ENCODE assay signal across 21 cellular contexts in genomic region chr7:26001662-26002244, GRCh38.
DNase-seq lines count a peak whose midpoint lies in the region; ATAC-seq and TF ChIP-seq lines count a peak whose summit lies in the region.
"Had no signal": no experiment of that assay in that cellular context is flagged by ENCODE, and none has a peak within 500 bp of the region (broad histone marks: within the 10 kb centered on the region; RNA-seq: fewer than 3 reads in every experiment).

No MANE protein-coding gene starts in this region.

- H3K27ac Mint-ChIP-seq in H9 (no peak overlapping the region), type B pancreatic cell (peak overlapping the region; percentile 9)
- H3K27ac Mint-ChIP-seq: GM23338, T-cell had no signal

- H3K4ac ChIP-seq in H9 (ENCODE audit: low read depth, low read length): no peak overlapping the region

- DNase-seq in H9 (no peak), body of pancreas (peak; percentile 50 to 80 (median 70)), mucosa of descending colon (no peak), type B pancreatic cell (ENCODE audit: extremely low spot score, unreplicated experiment) (no peak), Kasumi-1 (lab: John Stamatoyannopoulos, UW) (no peak)
- DNase-seq: BE2C, DMS79, MM.1S, NCI-H1105, NCI-H146, NCI-H2081, NCI-H2171 treated with DMSO at 0.1 percent for 48 hours, NCI-H446, NCI-H526, Peyer's patch, T-cell had no signal

- H3K27me3 ChIP-seq in H9 (ENCODE audit: insufficient read depth, low read length) (no peaks in the 10 kb centered on the region), body of pancreas (no peaks in the 10 kb centered on the region)
- H3K27me3 ChIP-seq: BE2C, Peyer's patch had no signal

- H3K4me1 Mint-ChIP-seq in H9 (peaks cover 0 to 2% of the 10 kb centered on the region in 2 experiments; a peak in 2 of 4 replicates), type B pancreatic cell (ENCODE audit: unreplicated experiment) (peaks cover 8% of the 10 kb centered on the region)
- H3K4me1 Mint-ChIP-seq: GM23338, T-cell had no signal

- no CpG with 5 or more reads among the region's 5 CpGs for WGBS in H9 (ENCODE audit: extremely low coverage, insufficient read length, low lambda C conversion rate)
- WGBS in body of pancreas, 2 donors: 27 to 30% methylated on average over 5 of the region's 5 CpGs

- H3K27ac ChIP-seq in H9 (ENCODE audit: insufficient read length, low read depth, low read length): no peak overlapping the region
- H3K27ac ChIP-seq in body of pancreas: peak overlapping the region; percentile 65 to 91 (median 70)
- H3K27ac ChIP-seq: Peyer's patch had no signal

- H3K4me1 ChIP-seq in H9 (ENCODE audit: insufficient read depth, low read length) (no peaks in the 10 kb centered on the region), body of pancreas (peaks cover 80% of the 10 kb centered on the region), mucosa of descending colon (ENCODE audit: low read depth) (no peaks in the 10 kb centered on the region)
- H3K4me1 ChIP-seq: BE2C, Peyer's patch had no signal

- H3K56ac ChIP-seq in H9 (ENCODE audit: insufficient read length, low read depth, low read length): no peak overlapping the region

- H3T11ph ChIP-seq in H9 (ENCODE audit: low read length): no peak overlapping the region

- no peaks in the 10 kb centered on the region for H3K79me1 ChIP-seq in H9 (ENCODE audit: insufficient read depth, low read depth, low read length, poor library complexity, severe bottlenecking)

- H3K27me3 Mint-ChIP-seq in H9 (ENCODE audit: low read depth): peaks cover 10% of the 10 kb centered on the region
- no peaks in the 10 kb centered on the region for H3K27me3 Mint-ChIP-seq in type B pancreatic cell

- H3K4me2 ChIP-seq in H9 (ENCODE audit: insufficient read depth, insufficient read length, low read length): no peak overlapping the region
- H3K4me2 ChIP-seq: GM23338 had no signal

- ATAC-seq in body of pancreas (peak; percentile 47), mucosa of descending colon (peak; percentile 62), GM21390 (IDR thresholded peaks at IDR 0.05; ENCODE audit: unreplicated experiment) (no peak), HG03095 (IDR thresholded peaks at IDR 0.05; ENCODE audit: unreplicated experiment) (no peak)
- ATAC-seq: GM23338, HCT116, SK-N-SH treated with all-trans-retinoic acid at 6 μM for 48 hours, T-cell had no signal

- H3K18ac ChIP-seq in H9 (ENCODE audit: insufficient read length, low read depth, low read length): no peak overlapping the region

- H3K4me3 ChIP-seq in body of pancreas: no peak overlapping the region
- H3K4me3 ChIP-seq in mucosa of descending colon: no peak overlapping the region
- H3K4me3 ChIP-seq: GM23338, Peyer's patch had no signal

- H3K36me3 Mint-ChIP-seq in H9 (ENCODE audit: insufficient read depth in 1 of 3, low read depth in 3 of 3) (no peaks in the 10 kb centered on the region; a peak in 1 of 7 replicates), type B pancreatic cell (no peaks in the 10 kb centered on the region)
- H3K36me3 Mint-ChIP-seq: T-cell had no signal

- no peak overlapping the region for H2AK5ac ChIP-seq in H9 (ENCODE audit: insufficient read length, low read length)

- H2BK20ac ChIP-seq in H9 (ENCODE audit: low read depth, low read length, poor library complexity, severe bottlenecking): no peak overlapping the region

- H2BK15ac ChIP-seq in H9 (ENCODE audit: low read depth, low read length): 0 out of 2 replicates have a peak overlapping the region, but pooled peaks have one; percentile 28

- TF ChIP-seq CTCF in H9 (conservative IDR thresholded peaks at IDR 0.05) (no peak), body of pancreas (IDR thresholded peaks at IDR 0.05) (no peak), mucosa of descending colon (IDR thresholded peaks at IDR 0.05) (no peak), type B pancreatic cell (conservative IDR thresholded peaks at IDR 0.05) (no peak)

- no peak overlapping the region for H4K91ac ChIP-seq in H9 (ENCODE audit: insufficient read length, low read depth, low read length)

- peak in 2 of 3 donors; percentile 68 to 81 for TF ChIP-seq POLR2A in body of pancreas (IDR thresholded peaks at IDR 0.05)

- no peak overlapping the region for H3K4me3 Mint-ChIP-seq in H9
- no peak overlapping the region for H3K4me3 Mint-ChIP-seq in type B pancreatic cell
- H3K4me3 Mint-ChIP-seq: GM23338, T-cell had no signal

- H3K23me2 ChIP-seq in H9 (ENCODE audit: insufficient read length, low read depth, low read length, poor library complexity, severe bottlenecking): no peaks in the 10 kb centered on the region

- no peaks in the 10 kb centered on the region for H3K79me2 ChIP-seq in H9 (ENCODE audit: insufficient read depth, low read length)

- intact Hi-C loops in body of pancreas (cut with DNase I) (no loop called here), mucosa of descending colon (cut with DNase I, micrococcal nuclease) (no loop called here)

- no peak overlapping the region for H4K8ac ChIP-seq in H9 (replicated peaks; ENCODE audit: insufficient read length, low read depth, low read length)

- H3K9me3 ChIP-seq in H9 (ENCODE audit: control insufficient read depth, low read depth, low read length) (no peaks in the 10 kb centered on the region), body of pancreas (no peaks in the 10 kb centered on the region), mucosa of descending colon (no peaks in the 10 kb centered on the region)
- H3K9me3 ChIP-seq: BE2C, Peyer's patch had no signal

- H2BK120ac ChIP-seq in H9 (ENCODE audit: low read depth, low read length, poor library complexity, severe bottlenecking): no peak overlapping the region

- H3K36me3 ChIP-seq in body of pancreas (replicated peaks in 1 of 2; ENCODE audit: insufficient read depth in 1 of 2, low read depth in 2 of 2): no peaks in the 10 kb centered on the region
- H3K36me3 ChIP-seq in mucosa of descending colon (ENCODE audit: low read depth): no peaks in the 10 kb centered on the region
- H3K36me3 ChIP-seq: BE2C, Peyer's patch had no signal

- H3K23ac ChIP-seq in H9 (ENCODE audit: insufficient read length, low read depth, low read length): no peak overlapping the region

- H3K9me3 Mint-ChIP-seq in H9 (no peaks in the 10 kb centered on the region), type B pancreatic cell (no peaks in the 10 kb centered on the region)
- H3K9me3 Mint-ChIP-seq: GM23338, T-cell had no signal

- no peak overlapping the region for H2BK12ac ChIP-seq in H9 (ENCODE audit: insufficient read length, low read depth, low read length)

- no peaks in the 10 kb centered on the region for H4K20me1 ChIP-seq in H9 (ENCODE audit: control insufficient read depth, insufficient read depth, insufficient read length)

- no peak overlapping the region for H4K5ac ChIP-seq in H9 (ENCODE audit: insufficient read length, low read depth, low read length)

- no peak overlapping the region for H3K14ac ChIP-seq in H9 (ENCODE audit: insufficient read depth, low read length)

- no peak overlapping the region for H2AFZ ChIP-seq in H9 (ENCODE audit: low read length)
- H2AFZ ChIP-seq: GM23338 had no signal

- no peak overlapping the region for H3K9ac ChIP-seq in H9 (ENCODE audit: extremely low read depth, insufficient read length, low read length)

- H2BK5ac ChIP-seq in H9 (ENCODE audit: insufficient read length, low read length): no peak overlapping the region

Comparison
In these comparisons a context has a peak if more than half of its experiments do, and no peak if none do; other contexts are left out.
1. DNase-seq: peak in body of pancreas (4 of 4); none in H9 (single experiment), mucosa of descending colon (0 of 3), type B pancreatic cell (single experiment) and Kasumi-1 (0 of 2).
2. ATAC-seq: peak in body of pancreas (single experiment) and mucosa of descending colon (single experiment); none in GM21390 (single experiment) and HG03095 (single experiment).